Comparison of ENCODE assay signal across 8 cellular contexts in the genomic region with DNA sequence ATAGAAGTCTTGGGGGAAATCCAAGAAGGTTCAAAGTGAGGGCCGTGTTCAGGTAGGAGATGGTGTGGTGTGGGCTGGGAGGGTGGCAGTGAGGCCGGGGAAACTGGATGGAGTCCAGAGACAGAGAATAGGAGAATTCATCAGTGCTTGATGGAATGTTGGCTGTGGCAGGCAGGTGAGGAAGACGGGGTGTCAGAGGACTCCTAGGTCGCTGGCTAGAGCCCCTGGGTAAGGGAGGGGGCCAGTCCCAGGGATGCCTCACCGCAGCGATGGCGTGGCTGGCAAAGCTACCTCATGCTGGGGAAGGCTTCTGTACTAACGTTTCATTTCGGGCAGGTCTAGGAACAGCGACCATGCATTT.
DNase-seq lines count a peak whose midpoint lies in the region; ATAC-seq and TF ChIP-seq lines count a peak whose summit lies in the region.

No MANE protein-coding gene starts in this region.

- H3K9me2 ChIP-seq in GM23338 (ENCODE audit: insufficient read depth) = peaks cover 16% of the 10 kb centered on the region; the same call in 1 of the 2 replicates

- H3K4me3 ChIP-seq in GM23338 (peak overlapping the region; percentile 68), right atrium auricular region (peak overlapping the region; percentile 15 to 33), prostate gland (peak overlapping the region; percentile 22 to 32)

- CTCF ChIA-PET in activated CD4-positive, alpha-beta memory T cell treated with anti-CD3 and anti-CD28 coated beads for 36 hours (lab: Charles Lee) = interaction anchor here (0.8 kb wide), 1 partner anchor 789 kb away, joined by 3 read pairs; no protein-coding TSS in a partner anchor

- H3K27ac Mint-ChIP-seq in GM23338 = no peak overlapping the region
- no peak overlapping the region for H3K27ac Mint-ChIP-seq in activated CD4-positive, alpha-beta memory T cell treated with anti-CD3 and anti-CD28 coated beads for 36 hours

- 9% methylated on average over 10 of the region's 10 CpGs for WGBS in prostate gland

- no peaks in the 10 kb centered on the region for H3F3A ChIP-seq in GM23338 (replicated peaks; ENCODE audit: low read depth)

- no peaks in the 10 kb centered on the region for H3K36me3 ChIP-seq in GM23338 (ENCODE audit: insufficient read depth)
- H3K36me3 ChIP-seq in right atrium auricular region = no peaks in the 10 kb centered on the region
- no peaks in the 10 kb centered on the region for H3K36me3 ChIP-seq in prostate gland

- H3K36me3 Mint-ChIP-seq in GM23338 (ENCODE audit: low read depth) = 0 out of 3 replicates have a peak, but pooled peaks cover 3% of the 10 kb centered on the region
- H3K36me3 Mint-ChIP-seq in activated CD4-positive, alpha-beta memory T cell treated with anti-CD3 and anti-CD28 coated beads for 36 hours = no peaks in the 10 kb centered on the region

- H3K79me2 ChIP-seq in GM23338 (replicated peaks; ENCODE audit: insufficient read depth) = no peaks in the 10 kb centered on the region

- no peaks in the 10 kb centered on the region for H4K20me1 ChIP-seq in GM23338 (replicated peaks; ENCODE audit: insufficient read depth)

- H2AFZ ChIP-seq in GM23338 = peak overlapping the region; percentile 19; the same call in 1 of the 2 replicates

- DNase-seq in GM23338 (ENCODE audit: low spot score) = no peak
- no peak for DNase-seq in activated CD4-positive, alpha-beta memory T cell treated with anti-CD3 and anti-CD28 coated beads for 36 hours
- DNase-seq in right atrium auricular region (ENCODE audit: low spot score) = no peak
- DNase-seq in prostate gland (ENCODE audit: low spot score) = no peak
- no peak for DNase-seq in middle frontal gyrus (ENCODE audit: extremely low spot score, low spot score)
- no peak for DNase-seq in NCI-H69 (lab: John Stamatoyannopoulos, UW)

- H3K27ac ChIP-seq in GM23338 (ENCODE audit: low read depth) (no peak overlapping the region), right atrium auricular region (no peak overlapping the region), prostate gland (no peak overlapping the region)

- H3K27me3 ChIP-seq in GM23338 (ENCODE audit: insufficient read depth) (no peaks in the 10 kb centered on the region), right atrium auricular region (no peaks in the 10 kb centered on the region), prostate gland (replicated peaks; ENCODE audit: insufficient read depth) (no peaks in the 10 kb centered on the region)

- peak overlapping the region; percentile 90 for H3K4me3 Mint-ChIP-seq in GM23338
- peak overlapping the region; percentile 47 for H3K4me3 Mint-ChIP-seq in activated CD4-positive, alpha-beta memory T cell treated with anti-CD3 and anti-CD28 coated beads for 36 hours

- POLR2A ChIA-PET in activated CD4-positive, alpha-beta memory T cell treated with anti-CD3 and anti-CD28 coated beads for 36 hours (lab: Charles Lee) = no interaction called here

- intact Hi-C loops in activated CD4-positive, alpha-beta memory T cell treated with anti-CD3 and anti-CD28 coated beads for 36 hours (cut with micrococcal nuclease) = no loop called here
- intact Hi-C loops in prostate gland (cut with DNase I) = no loop called here

- TF ChIP-seq CTCF in GM23338 (conservative IDR thresholded peaks at IDR 0.05; ENCODE audit: low read depth in 2 of 2) = no peak
- TF ChIP-seq CTCF in right atrium auricular region (IDR thresholded peaks at IDR 0.05) = no peak
- TF ChIP-seq CTCF in prostate gland (IDR thresholded peaks at IDR 0.05) = no peak

- peak overlapping the region; percentile 80 for H3K4me2 ChIP-seq in GM23338

- peaks cover 16% of the 10 kb centered on the region for H3K27me3 Mint-ChIP-seq in GM23338 (ENCODE audit: insufficient read depth, low read depth, poor library complexity)
- peaks cover 9% of the 10 kb centered on the region for H3K27me3 Mint-ChIP-seq in activated CD4-positive, alpha-beta memory T cell treated with anti-CD3 and anti-CD28 coated beads for 36 hours

- H3K4me1 ChIP-seq in GM23338 (ENCODE audit: insufficient read depth) = peaks cover 5% of the 10 kb centered on the region
- H3K4me1 ChIP-seq in right atrium auricular region = peaks cover 0 to 55% of the 10 kb centered on the region in 2 donors
- H3K4me1 ChIP-seq in prostate gland (replicated peaks) = peaks cover 12% of the 10 kb centered on the region

- no peaks in the 10 kb centered on the region; the same call in 2 of the 3 replicates for H3K9me3 Mint-ChIP-seq in GM23338
- H3K9me3 Mint-ChIP-seq in activated CD4-positive, alpha-beta memory T cell treated with anti-CD3 and anti-CD28 coated beads for 36 hours = no peaks in the 10 kb centered on the region

- ATAC-seq in GM23338 = peak; percentile 13; the same call in 1 of the 3 replicates
- no peak for ATAC-seq in GM18873 (IDR thresholded peaks at IDR 0.05; ENCODE audit: low FRiP score, unreplicated experiment)
- no peak for ATAC-seq in GM18520 (IDR thresholded peaks at IDR 0.05; ENCODE audit: unreplicated experiment)

- H3K4me1 Mint-ChIP-seq in GM23338 = peaks cover 23% of the 10 kb centered on the region
- peaks cover 8% of the 10 kb centered on the region for H3K4me1 Mint-ChIP-seq in activated CD4-positive, alpha-beta memory T cell treated with anti-CD3 and anti-CD28 coated beads for 36 hours (ENCODE audit: low read depth)

- H3K9me3 ChIP-seq in right atrium auricular region = no peaks in the 10 kb centered on the region
- H3K9me3 ChIP-seq in prostate gland = no peaks in the 10 kb centered on the region

- no peak for TF ChIP-seq POLR2A in prostate gland (IDR thresholded peaks at IDR 0.05)

TF ChIP-seq in GM23338, 12 proteins besides CTCF, POLR2A, EP300 and RAD21 (continues in another document):
- no peak for TF ChIP-seq POLR2AphosphoS5 (IDR thresholded peaks at IDR 0.05; ENCODE audit: low read depth)
- TF ChIP-seq NANOG (IDR thresholded peaks at IDR 0.05; ENCODE audit: borderline replicate concordance) = no peak
- no peak for TF ChIP-seq JUNB (IDR thresholded peaks at IDR 0.05; ENCODE audit: unreplicated experiment)
- TF ChIP-seq, protein P1, sequence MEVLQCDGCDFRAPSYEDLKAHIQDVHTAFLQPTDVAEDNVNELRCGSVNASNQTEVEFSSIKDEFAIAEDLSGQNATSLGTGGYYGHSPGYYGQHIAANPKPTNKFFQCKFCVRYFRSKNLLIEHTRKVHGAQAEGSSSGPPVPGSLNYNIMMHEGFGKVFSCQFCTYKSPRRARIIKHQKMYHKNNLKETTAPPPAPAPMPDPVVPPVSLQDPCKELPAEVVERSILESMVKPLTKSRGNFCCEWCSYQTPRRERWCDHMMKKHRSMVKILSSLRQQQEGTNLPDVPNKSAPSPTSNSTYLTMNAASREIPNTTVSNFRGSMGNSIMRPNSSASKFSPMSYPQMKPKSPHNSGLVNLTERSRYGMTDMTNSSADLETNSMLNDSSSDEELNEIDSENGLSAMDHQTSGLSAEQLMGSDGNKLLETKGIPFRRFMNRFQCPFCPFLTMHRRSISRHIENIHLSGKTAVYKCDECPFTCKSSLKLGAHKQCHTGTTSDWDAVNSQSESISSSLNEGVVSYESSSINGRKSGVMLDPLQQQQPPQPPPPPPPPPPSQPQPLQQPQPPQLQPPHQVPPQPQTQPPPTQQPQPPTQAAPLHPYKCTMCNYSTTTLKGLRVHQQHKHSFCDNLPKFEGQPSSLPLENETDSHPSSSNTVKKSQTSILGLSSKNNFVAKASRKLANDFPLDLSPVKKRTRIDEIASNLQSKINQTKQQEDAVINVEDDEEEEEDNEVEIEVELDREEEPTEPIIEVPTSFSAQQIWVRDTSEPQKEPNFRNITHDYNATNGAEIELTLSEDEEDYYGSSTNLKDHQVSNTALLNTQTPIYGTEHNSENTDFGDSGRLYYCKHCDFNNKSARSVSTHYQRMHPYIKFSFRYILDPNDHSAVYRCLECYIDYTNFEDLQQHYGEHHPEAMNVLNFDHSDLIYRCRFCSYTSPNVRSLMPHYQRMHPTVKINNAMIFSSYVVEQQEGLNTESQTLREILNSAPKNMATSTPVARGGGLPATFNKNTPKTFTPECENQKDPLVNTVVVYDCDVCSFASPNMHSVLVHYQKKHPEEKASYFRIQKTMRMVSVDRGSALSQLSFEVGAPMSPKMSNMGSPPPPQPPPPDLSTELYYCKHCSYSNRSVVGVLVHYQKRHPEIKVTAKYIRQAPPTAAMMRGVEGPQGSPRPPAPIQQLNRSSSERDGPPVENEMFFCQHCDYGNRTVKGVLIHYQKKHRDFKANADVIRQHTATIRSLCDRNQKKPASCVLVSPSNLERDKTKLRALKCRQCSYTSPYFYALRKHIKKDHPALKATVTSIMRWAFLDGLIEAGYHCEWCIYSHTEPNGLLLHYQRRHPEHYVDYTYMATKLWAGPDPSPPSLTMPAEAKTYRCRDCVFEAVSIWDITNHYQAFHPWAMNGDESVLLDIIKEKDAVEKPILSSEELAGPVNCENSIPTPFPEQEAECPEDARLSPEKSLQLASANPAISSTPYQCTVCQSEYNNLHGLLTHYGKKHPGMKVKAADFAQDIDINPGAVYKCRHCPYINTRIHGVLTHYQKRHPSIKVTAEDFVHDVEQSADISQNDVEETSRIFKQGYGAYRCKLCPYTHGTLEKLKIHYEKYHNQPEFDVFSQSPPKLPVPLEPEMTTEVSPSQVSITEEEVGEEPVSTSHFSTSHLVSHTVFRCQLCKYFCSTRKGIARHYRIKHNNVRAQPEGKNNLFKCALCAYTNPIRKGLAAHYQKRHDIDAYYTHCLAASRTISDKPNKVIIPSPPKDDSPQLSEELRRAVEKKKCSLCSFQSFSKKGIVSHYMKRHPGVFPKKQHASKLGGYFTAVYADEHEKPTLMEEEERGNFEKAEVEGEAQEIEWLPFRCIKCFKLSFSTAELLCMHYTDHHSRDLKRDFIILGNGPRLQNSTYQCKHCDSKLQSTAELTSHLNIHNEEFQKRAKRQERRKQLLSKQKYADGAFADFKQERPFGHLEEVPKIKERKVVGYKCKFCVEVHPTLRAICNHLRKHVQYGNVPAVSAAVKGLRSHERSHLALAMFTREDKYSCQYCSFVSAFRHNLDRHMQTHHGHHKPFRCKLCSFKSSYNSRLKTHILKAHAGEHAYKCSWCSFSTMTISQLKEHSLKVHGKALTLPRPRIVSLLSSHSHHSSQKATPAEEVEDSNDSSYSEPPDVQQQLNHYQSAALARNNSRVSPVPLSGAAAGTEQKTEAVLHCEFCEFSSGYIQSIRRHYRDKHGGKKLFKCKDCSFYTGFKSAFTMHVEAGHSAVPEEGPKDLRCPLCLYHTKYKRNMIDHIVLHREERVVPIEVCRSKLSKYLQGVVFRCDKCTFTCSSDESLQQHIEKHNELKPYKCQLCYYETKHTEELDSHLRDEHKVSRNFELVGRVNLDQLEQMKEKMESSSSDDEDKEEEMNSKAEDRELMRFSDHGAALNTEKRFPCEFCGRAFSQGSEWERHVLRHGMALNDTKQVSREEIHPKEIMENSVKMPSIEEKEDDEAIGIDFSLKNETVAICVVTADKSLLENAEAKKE (CRISPR knock-in tag; IDR thresholded peaks at IDR 0.05) = no peak
- TF ChIP-seq STAT1 (IDR thresholded peaks at IDR 0.05; ENCODE audit: unreplicated experiment) = no peak
